Comparison of ENCODE assay signal across 16 cellular contexts in the genomic region with DNA sequence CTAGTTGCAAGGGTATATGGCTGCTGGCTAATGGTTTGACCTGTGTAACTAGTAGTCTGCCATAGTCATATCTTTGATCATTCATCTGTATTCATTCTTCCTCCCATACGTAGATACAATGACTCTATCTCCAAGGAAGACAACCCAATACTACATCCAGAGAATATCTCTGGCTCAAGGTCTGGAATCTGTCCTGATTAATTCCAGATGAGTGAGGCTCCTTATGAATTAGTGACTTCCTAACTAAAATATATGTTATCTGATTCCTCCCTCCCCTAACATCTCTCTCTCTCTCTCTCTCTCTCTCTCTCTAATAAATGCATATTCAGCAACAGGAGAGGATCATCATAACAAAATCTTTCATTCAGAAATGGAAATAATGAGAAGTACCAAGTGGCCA.
"Had no signal": no experiment of that assay in that cellular context is flagged by ENCODE, and none has a peak within 500 bp of the region (broad histone marks: within the 10 kb centered on the region; RNA-seq: fewer than 3 reads in every experiment).

No MANE protein-coding gene starts in this region.

- H3K27me3 ChIP-seq: heart left ventricle, right atrium auricular region, sigmoid colon had no signal

- H3K27ac ChIP-seq: coronary artery, heart left ventricle, right atrium auricular region, sigmoid colon, skin epidermis had no signal

- H3K27ac Mint-ChIP-seq: endodermal cell; naive thymus-derived CD4-positive, alpha-beta T cell; nephron progenitor cell had no signal

- H3K27me3 Mint-ChIP-seq: naive thymus-derived CD4-positive, alpha-beta T cell had no signal

- H3K4me1 ChIP-seq: heart left ventricle, right atrium auricular region had no signal

- H3K4me1 Mint-ChIP-seq: endodermal cell; naive thymus-derived CD4-positive, alpha-beta T cell; nephron progenitor cell had no signal

- H3K9me3 Mint-ChIP-seq: endodermal cell, nephron progenitor cell had no signal

- H3K4me3 Mint-ChIP-seq: endodermal cell; naive thymus-derived CD4-positive, alpha-beta T cell; nephron progenitor cell had no signal

- ATAC-seq: heart left ventricle; naive thymus-derived CD4-positive, alpha-beta T cell had no signal

- H3K4me3 ChIP-seq: coronary artery, heart left ventricle, right atrium auricular region, sigmoid colon, skin epidermis had no signal

- DNase-seq: effector CD4-positive, alpha-beta T cell; endodermal cell; erythroblast; heart left ventricle; hippocampal formation; kidney glomerular epithelial cell; mammary epithelial cell; naive thymus-derived CD4-positive, alpha-beta T cell; nephron progenitor cell; posterior cingulate gyrus; sigmoid colon; stimulated activated naive CD4-positive, alpha-beta T cell treated with Interleukin-2 at 50 U/mL for 16 hours; trophoblast cell had no signal

- H3K9me3 ChIP-seq: heart left ventricle, right atrium auricular region, sigmoid colon had no signal

- H3K36me3 ChIP-seq: heart left ventricle, right atrium auricular region, sigmoid colon had no signal

- H3K36me3 Mint-ChIP-seq: naive thymus-derived CD4-positive, alpha-beta T cell had no signal
